In the genomic region with DNA sequence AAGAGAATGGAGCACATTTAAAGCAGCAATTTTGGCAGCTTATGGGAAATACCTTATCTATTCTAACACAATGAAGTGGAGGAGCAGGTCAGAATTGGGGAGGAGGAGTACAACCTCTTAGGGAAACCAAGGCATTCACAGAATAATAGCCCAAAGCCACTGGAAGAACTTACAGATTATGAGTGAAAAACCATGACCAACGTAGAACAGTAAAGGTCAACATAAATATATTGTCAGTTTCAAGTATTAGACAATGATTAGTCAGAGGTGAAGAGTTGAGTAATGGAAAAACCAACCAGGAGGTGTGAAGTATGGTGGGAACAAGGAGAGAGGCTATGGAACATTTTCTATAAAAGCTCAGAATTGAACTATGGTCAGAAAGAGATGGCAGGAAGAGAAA, we compare ENCODE assay signal across 23 cellular contexts.
"Had no signal": no experiment of that assay in that cellular context is flagged by ENCODE, and none has a peak within 500 bp of the region (broad histone marks: within the 10 kb centered on the region; RNA-seq: fewer than 3 reads in every experiment).

No MANE protein-coding gene starts in this region.

- H3K9me3 ChIP-seq: colonic mucosa, esophagus squamous epithelium, gastrocnemius medialis, heart right ventricle, left lung, lower lobe of right lung had no signal

- DNase-seq: colonic mucosa; cortex of kidney; effector CD8-positive, alpha-beta T cell; effector memory CD8-positive, alpha-beta T cell; endodermal cell; erythroblast; esophagus squamous epithelium; foreskin fibroblast; foreskin melanocyte; gastrocnemius medialis; glutamatergic neuron; head of caudate nucleus; heart right ventricle; hippocampal formation; left cardiac atrium; left lung; left ventricle myocardium superior; lower lobe of right lung; midbrain had no signal

- H3K36me3 ChIP-seq: colonic mucosa, esophagus squamous epithelium, gastrocnemius medialis, heart right ventricle, left lung, lower lobe of right lung had no signal

- H3K27ac Mint-ChIP-seq: dendritic cell treated with granulocyte-macrophage colony-stimulating factor and Interleukin-4, amounts not matched to agents 40 ng/mL and 50 ng/mL, for 4 days; effector memory CD8-positive, alpha-beta T cell; endodermal cell; memory B cell had no signal

- H3K4me1 ChIP-seq: colonic mucosa, gastrocnemius medialis, heart right ventricle, left lung, lower lobe of right lung had no signal

- H3K4me3 ChIP-seq: colonic mucosa, esophagus squamous epithelium, gastrocnemius medialis, heart right ventricle, left lung, lower lobe of right lung had no signal

- H3K9me3 Mint-ChIP-seq: dendritic cell treated with granulocyte-macrophage colony-stimulating factor and Interleukin-4, amounts not matched to agents 40 ng/mL and 50 ng/mL, for 4 days; effector memory CD8-positive, alpha-beta T cell; endodermal cell; memory B cell had no signal

- H3K27me3 Mint-ChIP-seq: dendritic cell treated with granulocyte-macrophage colony-stimulating factor and Interleukin-4, amounts not matched to agents 40 ng/mL and 50 ng/mL, for 4 days; memory B cell had no signal

- H3K4me3 Mint-ChIP-seq: dendritic cell treated with granulocyte-macrophage colony-stimulating factor and Interleukin-4, amounts not matched to agents 40 ng/mL and 50 ng/mL, for 4 days; effector memory CD8-positive, alpha-beta T cell; endodermal cell; memory B cell had no signal

- H3K27me3 ChIP-seq: colonic mucosa, esophagus squamous epithelium, gastrocnemius medialis, heart right ventricle had no signal

- H3K27ac ChIP-seq: colonic mucosa, epithelial cell of prostate, esophagus squamous epithelium, gastrocnemius medialis, heart right ventricle, left lung, lower lobe of right lung had no signal

- ATAC-seq: effector memory CD8-positive, alpha-beta T cell; esophagus mucosa; gastrocnemius medialis; heart right ventricle; left cardiac atrium; left lung; left ventricle myocardium superior; lower lobe of right lung had no signal

- H3K36me3 Mint-ChIP-seq: memory B cell had no signal

- H3K4me1 Mint-ChIP-seq: memory B cell had no signal
